Comparison of ENCODE assay signal across 13 cellular contexts in the genomic region with DNA sequence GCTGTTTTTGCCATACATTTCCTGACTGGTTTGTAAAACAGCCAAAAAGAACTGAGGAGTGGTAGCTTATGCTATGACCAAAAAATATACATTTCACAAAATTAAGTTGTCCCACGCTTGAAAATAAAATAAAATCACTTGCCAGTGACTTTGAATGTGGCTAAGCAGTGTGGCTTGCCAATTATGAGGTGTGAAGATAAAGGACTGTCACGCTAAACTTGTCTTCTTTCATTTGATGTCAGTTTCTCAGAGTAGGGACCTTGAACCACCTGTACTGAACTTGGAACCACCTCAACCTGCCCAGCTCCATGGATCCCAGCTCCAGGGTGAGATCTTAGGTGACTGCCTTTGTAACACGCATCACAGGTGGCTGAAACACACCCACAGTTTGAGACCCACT.
DNase-seq lines count a peak whose midpoint lies in the region; ATAC-seq and TF ChIP-seq lines count a peak whose summit lies in the region.
"Had no signal": no experiment of that assay in that cellular context is flagged by ENCODE, and none has a peak within 500 bp of the region (broad histone marks: within the 10 kb centered on the region; RNA-seq: fewer than 3 reads in every experiment).

No MANE protein-coding gene starts in this region.

- H3K27ac Mint-ChIP-seq in CD4-positive, alpha-beta memory T cell: peak overlapping the region in 5 of 7 donors; percentile 33 to 96 (median 64)
- peak overlapping the region; percentile 74 for H3K27ac Mint-ChIP-seq in activated CD8-positive, alpha-beta T cell treated with anti-CD3 and anti-CD28 coated beads, Interleukin-2, amount 10 ng/mL, durations not matched to agents 7 days and 5 days
- H3K27ac Mint-ChIP-seq in natural killer cell treated with Interleukin-12 subunit alpha and Interleukin-12 subunit beta and Interleukin-15 and Interleukin-18, amount 100 ng/mL, for 72 hours: peak overlapping the region; percentile 99
- H3K27ac Mint-ChIP-seq in endodermal cell: no peak overlapping the region

- H3K4me1 Mint-ChIP-seq in CD4-positive, alpha-beta memory T cell: peaks cover 17 to 34% (median 32%) of the 10 kb centered on the region in 4 donors
- peaks cover 44% of the 10 kb centered on the region for H3K4me1 Mint-ChIP-seq in activated CD8-positive, alpha-beta T cell treated with anti-CD3 and anti-CD28 coated beads, Interleukin-2, amount 10 ng/mL, durations not matched to agents 7 days and 5 days (ENCODE audit: low read depth)
- H3K4me1 Mint-ChIP-seq in natural killer cell treated with Interleukin-12 subunit alpha and Interleukin-12 subunit beta and Interleukin-15 and Interleukin-18, amount 100 ng/mL, for 72 hours (ENCODE audit: low read depth in 2 of 2): peaks cover 40 to 57% of the 10 kb centered on the region in 2 donors
- H3K4me1 Mint-ChIP-seq in endodermal cell: peaks cover 13% of the 10 kb centered on the region

- no peaks in the 10 kb centered on the region for H3K9me3 ChIP-seq in CD4-positive, alpha-beta memory T cell (ENCODE audit: control insufficient read depth in 1 of 2, low read length in 2 of 2)
- H3K9me3 ChIP-seq in HCT116 (ENCODE audit: control insufficient read depth in 1 of 2, insufficient read depth in 1 of 2, low read depth in 1 of 2, low read length in 2 of 2) (no peaks in the 10 kb centered on the region), endodermal cell (ENCODE audit: control insufficient read depth, low read length) (no peaks in the 10 kb centered on the region)

- no peak for TF ChIP-seq CTCF in HCT116 (IDR thresholded peaks at IDR 0.05 in 2 of 3, conservative IDR thresholded peaks at IDR 0.05 in 1 of 3; ENCODE audit: borderline replicate concordance in 1 of 3, insufficient read depth in 1 of 3, low read depth in 2 of 3, low read length in 2 of 3)
- TF ChIP-seq CTCF in endodermal cell (conservative IDR thresholded peaks at IDR 0.05): no peak

- H3K4me3 Mint-ChIP-seq in CD4-positive, alpha-beta memory T cell: peak overlapping the region in 2 of 8 donors; percentile 15 to 16
- no peak overlapping the region for H3K4me3 Mint-ChIP-seq in activated CD8-positive, alpha-beta T cell treated with anti-CD3 and anti-CD28 coated beads, Interleukin-2, amount 10 ng/mL, durations not matched to agents 7 days and 5 days
- peak overlapping the region; percentile 73 for H3K4me3 Mint-ChIP-seq in natural killer cell treated with Interleukin-12 subunit alpha and Interleukin-12 subunit beta and Interleukin-15 and Interleukin-18, amount 100 ng/mL, for 72 hours
- H3K4me3 Mint-ChIP-seq in endodermal cell: no peak overlapping the region

- peak overlapping the region; percentile 37; the same call in 1 of the 2 replicates for H3K4me2 ChIP-seq in HCT116 (ENCODE audit: low read length)

- WGBS in endodermal cell (ENCODE audit: insufficient coverage in 1 of 2, insufficient read length in 1 of 2), 2 experiments: 79 to 80% methylated on average over 1 to 2 of the region's 3 CpGs

- H3K36me3 ChIP-seq in CD4-positive, alpha-beta memory T cell (ENCODE audit: insufficient read depth, low read length): no peaks in the 10 kb centered on the region
- no peaks in the 10 kb centered on the region for H3K36me3 ChIP-seq in HCT116 (ENCODE audit: control insufficient read depth in 1 of 2, insufficient read depth in 2 of 2, low read length in 2 of 2)
- H3K36me3 ChIP-seq in endodermal cell (ENCODE audit: control insufficient read depth, insufficient read depth, low read length): no peaks in the 10 kb centered on the region
- H3K36me3 ChIP-seq: WERI-Rb-1 had no signal

- H3K79me2 ChIP-seq in HCT116 (ENCODE audit: insufficient read depth, low read length): no peaks in the 10 kb centered on the region

- no peak for TF ChIP-seq RAD21 in HCT116 (IDR thresholded peaks at IDR 0.05; ENCODE audit: low read depth)

- H3K27me3 ChIP-seq in CD4-positive, alpha-beta memory T cell (ENCODE audit: insufficient read depth, low read length): no peaks in the 10 kb centered on the region
- no peaks in the 10 kb centered on the region for H3K27me3 ChIP-seq in HCT116 (ENCODE audit: insufficient read depth, low read length)
- H3K27me3 ChIP-seq in endodermal cell (ENCODE audit: control insufficient read depth, insufficient read depth, low read length, poor library complexity, severe bottlenecking): no peaks in the 10 kb centered on the region

- CTCF ChIA-PET in CD4-positive, alpha-beta memory T cell (lab: Charles Lee; ENCODE audit: partially characterized antibody): interaction anchor here (0.8 to 1.5 kb wide), 2 partner anchors 9 to 112 kb away, joined by 4 to 5 read pairs; no protein-coding TSS in a partner anchor
- CTCF ChIA-PET in HCT116 (lab: Charles Lee): no interaction called here
- CTCF ChIA-PET in activated CD8-positive, alpha-beta T cell treated with anti-CD3 and anti-CD28 coated beads, Interleukin-2, amount 10 ng/mL, durations not matched to agents 7 days and 5 days (lab: Charles Lee): no interaction called here

- POLR2A ChIA-PET in CD4-positive, alpha-beta memory T cell (lab: Charles Lee; ENCODE audit: partially characterized antibody): interaction anchor here (1.7 to 2.2 kb wide), 3 partner anchors 10 to 112 kb away, joined by 5 to 22 read pairs (median 17); no protein-coding TSS in a partner anchor
- POLR2A ChIA-PET in HCT116 (lab: Charles Lee): no interaction called here
- POLR2A ChIA-PET in activated CD8-positive, alpha-beta T cell treated with anti-CD3 and anti-CD28 coated beads, Interleukin-2, amount 10 ng/mL, durations not matched to agents 7 days and 5 days (lab: Charles Lee): no interaction called here

- H3K9me3 Mint-ChIP-seq in CD4-positive, alpha-beta memory T cell: peaks cover 0 to 3% (median 0%) of the 10 kb centered on the region in 8 donors
- no peaks in the 10 kb centered on the region for H3K9me3 Mint-ChIP-seq in activated CD8-positive, alpha-beta T cell treated with anti-CD3 and anti-CD28 coated beads, Interleukin-2, amount 10 ng/mL, durations not matched to agents 7 days and 5 days (ENCODE audit: insufficient read depth)
- H3K9me3 Mint-ChIP-seq in natural killer cell treated with Interleukin-12 subunit alpha and Interleukin-12 subunit beta and Interleukin-15 and Interleukin-18, amount 100 ng/mL, for 72 hours: peaks cover 5% of the 10 kb centered on the region
- peaks cover 53% of the 10 kb centered on the region for H3K9me3 Mint-ChIP-seq in endodermal cell

- no peak overlapping the region for H2AFZ ChIP-seq in HCT116 (ENCODE audit: low read depth, low read length, poor library complexity, severe bottlenecking)

- RAD21 ChIA-PET in HCT116 (lab: Charles Lee; ENCODE audit: low non-redundant PET in 1 of 2, low total read pairs in 2 of 2, uncharacterized antibody in 2 of 2, unreplicated experiment in 2 of 2): no interaction called here

- H3K27ac ChIP-seq in CD4-positive, alpha-beta memory T cell (ENCODE audit: low read depth, low read length): no peak overlapping the region
- H3K27ac ChIP-seq in HCT116 (ENCODE audit: low read depth, low read length) (no peak overlapping the region), endodermal cell (ENCODE audit: low read depth, low read length) (no peak overlapping the region)
- H3K27ac ChIP-seq: WERI-Rb-1 had no signal

- peaks cover 37% of the 10 kb centered on the region for H3K4me1 ChIP-seq in CD4-positive, alpha-beta memory T cell (ENCODE audit: insufficient read depth, low read length)
- H3K4me1 ChIP-seq in HCT116 (ENCODE audit: control insufficient read depth in 1 of 2, insufficient read depth in 2 of 2, low read length in 2 of 2) (peaks cover 5 to 15% of the 10 kb centered on the region in 2 experiments; a peak in 3 of 4 replicates), endodermal cell (ENCODE audit: control insufficient read depth, insufficient read depth, low read length) (no peaks in the 10 kb centered on the region)

- no peak for ATAC-seq in HCT116
- no peak for ATAC-seq in activated CD8-positive, alpha-beta T cell treated with anti-CD3 and anti-CD28 coated beads, Interleukin-2, amount 10 ng/mL, durations not matched to agents 7 days and 5 days
- ATAC-seq in natural killer cell treated with Interleukin-12 subunit alpha and Interleukin-12 subunit beta and Interleukin-15 and Interleukin-18, amount 100 ng/mL, for 72 hours: peak; percentile 7 to 13
- no peak for ATAC-seq in left cardiac atrium

- H3K9me2 ChIP-seq in HCT116 (ENCODE audit: insufficient read depth): no peaks in the 10 kb centered on the region

- no peak overlapping the region for H3K9ac ChIP-seq in HCT116 (ENCODE audit: low read length)
- H3K9ac ChIP-seq in endodermal cell (ENCODE audit: extremely low read depth, low read length, poor library complexity, severe bottlenecking): no peak overlapping the region

- H3K36me3 Mint-ChIP-seq in CD4-positive, alpha-beta memory T cell: no peaks in the 10 kb centered on the region
- H3K36me3 Mint-ChIP-seq in activated CD8-positive, alpha-beta T cell treated with anti-CD3 and anti-CD28 coated beads, Interleukin-2, amount 10 ng/mL, durations not matched to agents 7 days and 5 days (ENCODE audit: low read depth): peaks cover 6% of the 10 kb centered on the region
- peaks cover 3% of the 10 kb centered on the region for H3K36me3 Mint-ChIP-seq in natural killer cell treated with Interleukin-12 subunit alpha and Interleukin-12 subunit beta and Interleukin-15 and Interleukin-18, amount 100 ng/mL, for 72 hours
- H3K36me3 Mint-ChIP-seq in endodermal cell (ENCODE audit: low read depth): no peaks in the 10 kb centered on the region

- no peaks in the 10 kb centered on the region for H3K27me3 Mint-ChIP-seq in CD4-positive, alpha-beta memory T cell
- H3K27me3 Mint-ChIP-seq in activated CD8-positive, alpha-beta T cell treated with anti-CD3 and anti-CD28 coated beads, Interleukin-2, amount 10 ng/mL, durations not matched to agents 7 days and 5 days (ENCODE audit: low read depth): no peaks in the 10 kb centered on the region
- no peaks in the 10 kb centered on the region for H3K27me3 Mint-ChIP-seq in natural killer cell treated with Interleukin-12 subunit alpha and Interleukin-12 subunit beta and Interleukin-15 and Interleukin-18, amount 100 ng/mL, for 72 hours
- peaks cover 4% of the 10 kb centered on the region for H3K27me3 Mint-ChIP-seq in endodermal cell (ENCODE audit: insufficient read depth)

- no peak for TF ChIP-seq POLR2A in HCT116 (IDR thresholded peaks at IDR 0.05; ENCODE audit: borderline replicate concordance, extremely low read depth, insufficient read depth, insufficient read length)

- H4K20me1 ChIP-seq in HCT116 (ENCODE audit: insufficient read depth): no peaks in the 10 kb centered on the region

- BruUV-seq in HCT116 (replicated peaks; lab: Mats Ljungman, UMichigan): no TSS peak

- peak in 1 of 5 donors; percentile 5 for DNase-seq in CD4-positive, alpha-beta memory T cell
- no peak for DNase-seq in HCT116 (ENCODE audit: low read depth, low spot score)
- DNase-seq in activated CD8-positive, alpha-beta T cell treated with anti-CD3 and anti-CD28 coated beads, Interleukin-2, amount 10 ng/mL, durations not matched to agents 7 days and 5 days: no peak
- DNase-seq in natural killer cell treated with Interleukin-12 subunit alpha and Interleukin-12 subunit beta and Interleukin-15 and Interleukin-18, amount 100 ng/mL, for 72 hours (ENCODE audit: low spot score): peak; percentile 74
- DNase-seq in left cardiac atrium: no peak
- DNase-seq in endodermal cell: no peak
- DNase-seq in DMS 273 (lab: John Stamatoyannopoulos, UW; ENCODE audit: unreplicated experiment): no peak
- DNase-seq: aorta, cerebellar nuclear complex, GOT3, NCI-H187 treated with DMSO at 0.1 percent for 48 hours, NCI-H345, WERI-Rb-1 had no signal

- intact Hi-C loops in CD4-positive, alpha-beta memory T cell (cut with micrococcal nuclease): loop anchor here (1.0 kb wide), 1 partner anchor 10 kb away; no protein-coding TSS in a partner anchor
- intact Hi-C loops in HCT116 (cut with micrococcal nuclease): loop anchor here (10.0 kb wide), 1 partner anchor 354 kb away; no protein-coding TSS in a partner anchor
- intact Hi-C loops in left cardiac atrium (cut with DNase I): no loop called here

- H3K4me3 ChIP-seq in CD4-positive, alpha-beta memory T cell (ENCODE audit: low read length in 2 of 2): no peak overlapping the region
- H3K4me3 ChIP-seq in HCT116 (replicated peaks in 1 of 2; ENCODE audit: low read depth in 1 of 2, low read length in 2 of 2) (no peak overlapping the region), endodermal cell (ENCODE audit: low read length) (no peak overlapping the region)

Comparison
In these comparisons a context has a peak if more than half of its experiments do, and no peak if none do; other contexts are left out.
1. ATAC-seq: peak in natural killer cell treated with Interleukin-12 subunit alpha and Interleukin-12 subunit beta and Interleukin-15 and Interleukin-18, amount 100 ng/mL, for 72 hours (2 of 2); none in HCT116 (single experiment), activated CD8-positive, alpha-beta T cell treated with anti-CD3 and anti-CD28 coated beads, Interleukin-2, amount 10 ng/mL, durations not matched to agents 7 days and 5 days (single experiment) and left cardiac atrium (0 of 2).
2. intact Hi-C loops: an anchor here in CD4-positive, alpha-beta memory T cell (1.0 kb wide) and HCT116 (10.0 kb wide); none called in left cardiac atrium.